In genomic region chr19:23992348-23992747, GRCh38 we compare ENCODE assay signal across 18 cellular contexts.
DNase-seq lines count a peak whose midpoint lies in the region; ATAC-seq and TF ChIP-seq lines count a peak whose summit lies in the region.
"Had no signal": no experiment of that assay in that cellular context is flagged by ENCODE, and none has a peak within 500 bp of the region (broad histone marks: within the 10 kb centered on the region; RNA-seq: fewer than 3 reads in every experiment).

No MANE protein-coding gene starts in this region.

- peaks cover 22% of the 10 kb centered on the region for H3K9me3 Mint-ChIP-seq in activated CD4-positive, alpha-beta T cell treated with anti-CD3 and anti-CD28 coated beads for 36 hours (ENCODE audit: low read depth)
- H3K9me3 Mint-ChIP-seq in activated naive CD8-positive, alpha-beta T cell treated with anti-CD3 and anti-CD28 coated beads, Interleukin-2, amount 10 ng/mL, durations not matched to agents 7 days and 5 days: peaks cover 31% of the 10 kb centered on the region
- H3K9me3 Mint-ChIP-seq in naive thymus-derived CD4-positive, alpha-beta T cell: peaks cover 13 to 54% (median 23%) of the 10 kb centered on the region in 11 donors
- peaks cover 69% of the 10 kb centered on the region for H3K9me3 Mint-ChIP-seq in mesothelial cell of epicardium

- H3K9me3 ChIP-seq in DND-41 (ENCODE audit: insufficient read depth, low read length, severe bottlenecking): peaks cover 18% of the 10 kb centered on the region
- peaks cover 0 to 4% (median 0%) of the 10 kb centered on the region in 3 experiments for H3K9me3 ChIP-seq in naive thymus-derived CD4-positive, alpha-beta T cell (ENCODE audit: control insufficient read depth in 2 of 3, low read length in 3 of 3)

- H3K36me3 ChIP-seq in DND-41 (ENCODE audit: insufficient read depth, low read length): no peaks in the 10 kb centered on the region
- H3K36me3 ChIP-seq in naive thymus-derived CD4-positive, alpha-beta T cell (ENCODE audit: control insufficient read depth in 2 of 3, insufficient read depth in 3 of 3, low read length in 3 of 3): no peaks in the 10 kb centered on the region
- H3K36me3 ChIP-seq: BLaER1 treated with 17β-estradiol and CSF1 and Interleukin-3, amounts not matched to agents 10 nM and 100 nM had no signal

- no peak overlapping the region for H3K4me3 ChIP-seq in DND-41 (ENCODE audit: low read depth in 1 of 2, low read length in 2 of 2)
- peak overlapping the region; percentile 29 for H3K4me3 ChIP-seq in naive thymus-derived CD4-positive, alpha-beta T cell (ENCODE audit: low read length)
- H3K4me3 ChIP-seq: BLaER1 treated with 17β-estradiol and CSF1 and Interleukin-3, amounts not matched to agents 10 nM and 100 nM had no signal

- peak; percentile 36 for ATAC-seq in activated CD4-positive, alpha-beta T cell treated with anti-CD3 and anti-CD28 coated beads for 36 hours
- peak; percentile 75 for ATAC-seq in DND-41 (ENCODE audit: insufficient read depth, low read depth)
- ATAC-seq in activated naive CD8-positive, alpha-beta T cell treated with anti-CD3 and anti-CD28 coated beads, Interleukin-2, amount 10 ng/mL, durations not matched to agents 7 days and 5 days (ENCODE audit: low read depth): peak; percentile 54
- ATAC-seq in naive thymus-derived CD4-positive, alpha-beta T cell: peak; percentile 45

- DNase-seq in activated CD4-positive, alpha-beta T cell treated with anti-CD3 and anti-CD28 coated beads for 36 hours: no peak
- DNase-seq in activated CD4-positive, alpha-beta T cell treated with anti-CD3 and anti-CD28 coated beads for 4 hours: no peak
- no peak for DNase-seq in DND-41
- DNase-seq in activated naive CD8-positive, alpha-beta T cell treated with anti-CD3 and anti-CD28 coated beads, Interleukin-2, amount 10 ng/mL, durations not matched to agents 7 days and 5 days: no peak
- peak in 4 of 9 donors; percentile 1 to 15 (median 12) for DNase-seq in naive thymus-derived CD4-positive, alpha-beta T cell
- DNase-seq in dedifferentiated amniotic fluid mesenchymal stem cell (ENCODE audit: extremely low spot score): no peak
- DNase-seq in NCI-H524 treated with DMSO at 0.1 percent for 48 hours (lab: John Stamatoyannopoulos, UW): no peak
- no peak for DNase-seq in mesothelial cell of epicardium (ENCODE audit: low spot score in 2 of 2, unreplicated experiment in 2 of 2)
- DNase-seq: 8988T, DMS53, GDM1, GOT3, NCI-H1436 treated with DMSO at 0.1 percent for 48 hours, NCI-H2081 treated with DMSO at 0.1 percent for 48 hours, NCI-H524 had no signal

- no peaks in the 10 kb centered on the region for H3K79me2 ChIP-seq in DND-41 (ENCODE audit: insufficient read depth, low read length)

- H4K20me1 ChIP-seq in DND-41 (ENCODE audit: insufficient read depth, low read length): no peaks in the 10 kb centered on the region
- H4K20me1 ChIP-seq: BLaER1 treated with 17β-estradiol and CSF1 and Interleukin-3, amounts not matched to agents 10 nM and 100 nM had no signal

- H3K4me2 ChIP-seq in DND-41 (ENCODE audit: insufficient read depth, low read length): peak overlapping the region; percentile 35; the same call in 1 of the 2 replicates
- H3K4me2 ChIP-seq: BLaER1 treated with 17β-estradiol and CSF1 and Interleukin-3, amounts not matched to agents 10 nM and 100 nM had no signal

- H3K4me1 Mint-ChIP-seq in activated CD4-positive, alpha-beta T cell treated with anti-CD3 and anti-CD28 coated beads for 36 hours: peaks cover 13% of the 10 kb centered on the region
- peaks cover 11% of the 10 kb centered on the region for H3K4me1 Mint-ChIP-seq in activated naive CD8-positive, alpha-beta T cell treated with anti-CD3 and anti-CD28 coated beads, Interleukin-2, amount 10 ng/mL, durations not matched to agents 7 days and 5 days
- H3K4me1 Mint-ChIP-seq in naive thymus-derived CD4-positive, alpha-beta T cell: peaks cover 5 to 24% (median 14%) of the 10 kb centered on the region in 7 donors
- H3K4me1 Mint-ChIP-seq in mesothelial cell of epicardium: no peaks in the 10 kb centered on the region

- TF ChIP-seq CTCF in DND-41 (IDR thresholded peaks at IDR 0.05; ENCODE audit: borderline replicate concordance, extremely low read depth, low read length, poor library complexity, severe bottlenecking): no peak
- TF ChIP-seq CTCF in mesothelial cell of epicardium (IDR thresholded peaks at IDR 0.05; ENCODE audit: unreplicated experiment): no peak

- H3K9ac ChIP-seq in DND-41 (ENCODE audit: low read depth, low read length): no peak overlapping the region
- H3K9ac ChIP-seq: BLaER1 treated with 17β-estradiol and CSF1 and Interleukin-3, amounts not matched to agents 10 nM and 100 nM had no signal

- POLR2A ChIA-PET in activated CD4-positive, alpha-beta T cell treated with anti-CD3 and anti-CD28 coated beads for 36 hours (lab: Charles Lee): no interaction called here
- POLR2A ChIA-PET in activated naive CD8-positive, alpha-beta T cell treated with anti-CD3 and anti-CD28 coated beads, Interleukin-2, amount 10 ng/mL, durations not matched to agents 7 days and 5 days (lab: Charles Lee): no interaction called here
- POLR2A ChIA-PET in naive thymus-derived CD4-positive, alpha-beta T cell (lab: Charles Lee): no interaction called here

- no peaks in the 10 kb centered on the region for H3K36me3 Mint-ChIP-seq in activated CD4-positive, alpha-beta T cell treated with anti-CD3 and anti-CD28 coated beads for 36 hours (ENCODE audit: low read depth)
- H3K36me3 Mint-ChIP-seq in activated naive CD8-positive, alpha-beta T cell treated with anti-CD3 and anti-CD28 coated beads, Interleukin-2, amount 10 ng/mL, durations not matched to agents 7 days and 5 days: peaks cover 5% of the 10 kb centered on the region
- H3K36me3 Mint-ChIP-seq in naive thymus-derived CD4-positive, alpha-beta T cell: peaks cover 0 to 15% (median 6%) of the 10 kb centered on the region in 5 donors
- peaks cover 5% of the 10 kb centered on the region for H3K36me3 Mint-ChIP-seq in mesothelial cell of epicardium
- H3K36me3 Mint-ChIP-seq: IgD-negative memory B cell had no signal

- intact Hi-C loops in activated CD4-positive, alpha-beta T cell treated with anti-CD3 and anti-CD28 coated beads for 36 hours (cut with DNase I, micrococcal nuclease): no loop called here
- intact Hi-C loops in naive thymus-derived CD4-positive, alpha-beta T cell (cut with micrococcal nuclease): no loop called here

- CTCF ChIA-PET in activated CD4-positive, alpha-beta T cell treated with anti-CD3 and anti-CD28 coated beads for 36 hours (lab: Charles Lee): no interaction called here
- CTCF ChIA-PET in naive thymus-derived CD4-positive, alpha-beta T cell (lab: Charles Lee): no interaction called here

- H2AFZ ChIP-seq in DND-41 (ENCODE audit: low read depth, low read length): 0 out of 2 replicates have a peak overlapping the region, but pooled peaks have one; percentile 1

- H3K27ac Mint-ChIP-seq in activated CD4-positive, alpha-beta T cell treated with anti-CD3 and anti-CD28 coated beads for 36 hours: no peak overlapping the region
- no peak overlapping the region for H3K27ac Mint-ChIP-seq in activated naive CD8-positive, alpha-beta T cell treated with anti-CD3 and anti-CD28 coated beads, Interleukin-2, amount 10 ng/mL, durations not matched to agents 7 days and 5 days
- H3K27ac Mint-ChIP-seq in naive thymus-derived CD4-positive, alpha-beta T cell: peak overlapping the region in 7 of 9 donors; percentile 7 to 65 (median 45)
- no peak overlapping the region for H3K27ac Mint-ChIP-seq in mesothelial cell of epicardium
- H3K27ac Mint-ChIP-seq: IgD-negative memory B cell had no signal

- H3K4me3 Mint-ChIP-seq in activated CD4-positive, alpha-beta T cell treated with anti-CD3 and anti-CD28 coated beads for 36 hours: no peak overlapping the region
- peak overlapping the region; percentile 12 for H3K4me3 Mint-ChIP-seq in activated naive CD8-positive, alpha-beta T cell treated with anti-CD3 and anti-CD28 coated beads, Interleukin-2, amount 10 ng/mL, durations not matched to agents 7 days and 5 days
- H3K4me3 Mint-ChIP-seq in naive thymus-derived CD4-positive, alpha-beta T cell: peak overlapping the region in 8 of 10 donors; percentile 13 to 77 (median 44)
- no peak overlapping the region for H3K4me3 Mint-ChIP-seq in mesothelial cell of epicardium
- H3K4me3 Mint-ChIP-seq: IgD-negative memory B cell had no signal

- no peaks in the 10 kb centered on the region for H3K27me3 ChIP-seq in DND-41 (ENCODE audit: insufficient read depth, low read length, poor library complexity)
- no peaks in the 10 kb centered on the region for H3K27me3 ChIP-seq in naive thymus-derived CD4-positive, alpha-beta T cell (ENCODE audit: control insufficient read depth in 2 of 2, insufficient read depth in 2 of 2, low read length in 2 of 2)
- H3K27me3 ChIP-seq: BLaER1 treated with 17β-estradiol and CSF1 and Interleukin-3, amounts not matched to agents 10 nM and 100 nM had no signal

- H3K4me1 ChIP-seq in DND-41 (ENCODE audit: insufficient read depth, low read length): peaks cover 20% of the 10 kb centered on the region
- H3K4me1 ChIP-seq in naive thymus-derived CD4-positive, alpha-beta T cell (ENCODE audit: control insufficient read depth in 2 of 2, insufficient read depth in 2 of 2, low read length in 2 of 2): peaks cover 10 to 12% of the 10 kb centered on the region in 2 donors
- H3K4me1 ChIP-seq: BLaER1 treated with 17β-estradiol and CSF1 and Interleukin-3, amounts not matched to agents 10 nM and 100 nM had no signal

- H3K27ac ChIP-seq in DND-41 (ENCODE audit: low read length): no peak overlapping the region
- no peak overlapping the region for H3K27ac ChIP-seq in naive thymus-derived CD4-positive, alpha-beta T cell (ENCODE audit: low read depth, low read length)
- H3K27ac ChIP-seq: BLaER1 treated with 17β-estradiol and CSF1 and Interleukin-3, amounts not matched to agents 10 nM and 100 nM; RWPE1 had no signal

- no peaks in the 10 kb centered on the region for H3K27me3 Mint-ChIP-seq in activated CD4-positive, alpha-beta T cell treated with anti-CD3 and anti-CD28 coated beads for 36 hours
- H3K27me3 Mint-ChIP-seq in activated naive CD8-positive, alpha-beta T cell treated with anti-CD3 and anti-CD28 coated beads, Interleukin-2, amount 10 ng/mL, durations not matched to agents 7 days and 5 days: no peaks in the 10 kb centered on the region
- H3K27me3 Mint-ChIP-seq in naive thymus-derived CD4-positive, alpha-beta T cell: no peaks in the 10 kb centered on the region
- no peaks in the 10 kb centered on the region for H3K27me3 Mint-ChIP-seq in mesothelial cell of epicardium (ENCODE audit: low read depth)

Comparison
In these comparisons a context has a peak if more than half of its experiments do, and no peak if none do; other contexts are left out.
1. H3K27ac Mint-ChIP-seq: peak in naive thymus-derived CD4-positive, alpha-beta T cell (7 of 9); none in activated CD4-positive, alpha-beta T cell treated with anti-CD3 and anti-CD28 coated beads for 36 hours (single experiment), activated naive CD8-positive, alpha-beta T cell treated with anti-CD3 and anti-CD28 coated beads, Interleukin-2, amount 10 ng/mL, durations not matched to agents 7 days and 5 days (single experiment) and mesothelial cell of epicardium (single experiment).
2. H3K4me3 Mint-ChIP-seq: peak in activated naive CD8-positive, alpha-beta T cell treated with anti-CD3 and anti-CD28 coated beads, Interleukin-2, amount 10 ng/mL, durations not matched to agents 7 days and 5 days (single experiment) and naive thymus-derived CD4-positive, alpha-beta T cell (8 of 10); none in activated CD4-positive, alpha-beta T cell treated with anti-CD3 and anti-CD28 coated beads for 36 hours (single experiment) and mesothelial cell of epicardium (single experiment).
3. Peak in every context shown above with its lines, with median percentiles within 50 percentile points of each other: ATAC-seq.